15 cellular contexts compared by ENCODE assay signal in the genomic region with DNA sequence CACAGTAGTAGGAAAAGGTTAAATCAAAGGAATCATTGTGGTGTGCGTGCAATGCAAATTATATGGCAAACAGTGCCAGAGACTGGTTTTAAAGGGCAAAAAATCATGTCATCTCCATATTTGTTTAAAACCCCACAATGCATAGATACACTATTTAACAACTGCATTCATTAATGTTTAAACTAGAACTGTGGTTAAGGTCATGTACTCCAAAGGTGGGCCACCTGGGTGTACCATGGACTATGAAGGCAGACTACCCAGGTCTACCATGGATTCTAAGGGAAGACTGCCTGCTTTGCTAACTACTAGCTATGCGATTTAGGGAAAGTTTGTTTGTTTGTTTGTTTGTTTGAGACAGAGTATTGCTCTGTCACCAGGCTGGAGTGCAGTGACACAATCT.
DNase-seq lines count a peak whose midpoint lies in the region; TF ChIP-seq lines count a peak whose summit lies in the region.
"Had no signal": no experiment of that assay in that cellular context is flagged by ENCODE, and none has a peak within 500 bp of the region (broad histone marks: within the 10 kb centered on the region; RNA-seq: fewer than 3 reads in every experiment).

No MANE protein-coding gene starts in this region.

- no peaks in the 10 kb centered on the region for H3K79me2 ChIP-seq in hepatocyte

- TF ChIP-seq CTCF in hepatocyte (IDR thresholded peaks at IDR 0.05; ENCODE audit: poor library complexity), result no peak

- no peaks in the 10 kb centered on the region for H3K9me2 ChIP-seq in hepatocyte (replicated peaks; ENCODE audit: insufficient read depth)

- peak; percentile 35 for DNase-seq in HT-29 (ENCODE audit: low spot score)
- peak; percentile 6 for DNase-seq in HuH-7.5 (ENCODE audit: low spot score)
- peak; percentile 86 for DNase-seq in NCI-H526 treated with DMSO at 0.1 percent for 48 hours (lab: John Stamatoyannopoulos, UW)
- DNase-seq in hepatocyte (ENCODE audit: low spot score), result peak; percentile 5
- DNase-seq in medulla oblongata (ENCODE audit: extremely low spot score), result no peak
- no peak for DNase-seq in hippocampal formation (lab: John Stamatoyannopoulos, UW)
- DNase-seq in SJCRH30, result no peak
- DNase-seq: C1 segment of cervical spinal cord; Caco-2; CD4-positive, alpha-beta memory T cell; DMS153; DND-41; GM23248; H7; HCEC 1CT had no signal

- no peak overlapping the region for H2AFZ ChIP-seq in hepatocyte
- H2AFZ ChIP-seq: GM23248 had no signal

- no peaks in the 10 kb centered on the region for H3K4me1 ChIP-seq in hepatocyte (ENCODE audit: insufficient read depth)
- no peaks in the 10 kb centered on the region for H3K4me1 ChIP-seq in SJCRH30
- H3K4me1 ChIP-seq: Caco-2 had no signal

- H3K36me3 ChIP-seq in hepatocyte (replicated peaks; ENCODE audit: insufficient read depth, low read depth) (no peaks in the 10 kb centered on the region), SJCRH30 (no peaks in the 10 kb centered on the region)

- H3K27ac ChIP-seq in hepatocyte, result no peak overlapping the region
- H3K27ac ChIP-seq in SJCRH30, result no peak overlapping the region
- H3K27ac ChIP-seq: GM23248 had no signal

- no peaks in the 10 kb centered on the region for H4K20me1 ChIP-seq in hepatocyte (ENCODE audit: insufficient read depth, poor library complexity, severe bottlenecking)

- 76% methylated on average over 2 of the region's 2 CpGs for WGBS in hepatocyte (ENCODE audit: low lambda C conversion rate, missing lambda C conversion rate)

- no peak overlapping the region for H3K4me2 ChIP-seq in hepatocyte

- H3K9me3 ChIP-seq in hepatocyte (ENCODE audit: low read depth) (no peaks in the 10 kb centered on the region), SJCRH30 (replicated peaks) (no peaks in the 10 kb centered on the region)
- H3K9me3 ChIP-seq: Caco-2 had no signal

- H3K4me3 ChIP-seq in hepatocyte, result no peak overlapping the region
- H3K4me3 ChIP-seq in SJCRH30, result no peak overlapping the region
- H3K4me3 ChIP-seq: GM23248 had no signal

- H3K27me3 ChIP-seq in hepatocyte, result no peaks in the 10 kb centered on the region
- no peaks in the 10 kb centered on the region for H3K27me3 ChIP-seq in SJCRH30

Comparison
In these comparisons a context has a peak if more than half of its experiments do, and no peak if none do; other contexts are left out.
1. DNase-seq: peak in HT-29 (single experiment), HuH-7.5 (single experiment), NCI-H526 treated with DMSO at 0.1 percent for 48 hours (single experiment) and hepatocyte (single experiment); none in medulla oblongata (single experiment), hippocampal formation (0 of 2) and SJCRH30 (0 of 2).